In genomic region chr2:223494987-223495386, GRCh38 we compare ENCODE assay signal across 13 cellular contexts.
"Had no signal": no experiment of that assay in that cellular context is flagged by ENCODE, and none has a peak within 500 bp of the region (broad histone marks: within the 10 kb centered on the region; RNA-seq: fewer than 3 reads in every experiment).

No MANE protein-coding gene starts in this region.

- H2AFZ ChIP-seq: neural progenitor cell had no signal

- H3K27me3 ChIP-seq: foreskin keratinocyte, neural progenitor cell, spleen, suprapubic skin had no signal

- H3K9me3 ChIP-seq: spleen, suprapubic skin had no signal

- H3K4me1 ChIP-seq: foreskin keratinocyte, neural progenitor cell, spleen, suprapubic skin had no signal

- H3K4me3 ChIP-seq: neural progenitor cell, spleen, suprapubic skin had no signal

- H3K9ac ChIP-seq: neural progenitor cell had no signal

- H3K4me2 ChIP-seq: neural progenitor cell had no signal

- H3K27ac ChIP-seq: foreskin keratinocyte, neural progenitor cell, spleen, suprapubic skin had no signal

- DNase-seq: activated CD4-positive, alpha-beta T cell treated with anti-CD3 and anti-CD28 coated beads, Interleukin-2, amount 10 ng/mL, durations not matched to agents 7 days and 5 days; activated CD4-positive, CD25-positive, alpha-beta regulatory T cell; activated CD8-positive, alpha-beta memory T cell treated with anti-CD3 and anti-CD28 coated beads, Interleukin-2, amount 50 U/mL, for 48 hours; activated gamma-delta T cell; activated naive CD8-positive, alpha-beta T cell treated with anti-CD3 and anti-CD28 coated beads for 36 hours; activated T-cell treated with anti-CD3 and anti-CD28 coated beads, Interleukin-2, amount 50 U/mL, for 72 hours; effector CD8-positive, alpha-beta T cell; foreskin keratinocyte; glutamatergic neuron; spleen; trophoblast cell had no signal

- H3K36me3 ChIP-seq: neural progenitor cell, spleen, suprapubic skin had no signal
